Comparison of ENCODE assay signal across 27 cellular contexts in the genomic region with DNA sequence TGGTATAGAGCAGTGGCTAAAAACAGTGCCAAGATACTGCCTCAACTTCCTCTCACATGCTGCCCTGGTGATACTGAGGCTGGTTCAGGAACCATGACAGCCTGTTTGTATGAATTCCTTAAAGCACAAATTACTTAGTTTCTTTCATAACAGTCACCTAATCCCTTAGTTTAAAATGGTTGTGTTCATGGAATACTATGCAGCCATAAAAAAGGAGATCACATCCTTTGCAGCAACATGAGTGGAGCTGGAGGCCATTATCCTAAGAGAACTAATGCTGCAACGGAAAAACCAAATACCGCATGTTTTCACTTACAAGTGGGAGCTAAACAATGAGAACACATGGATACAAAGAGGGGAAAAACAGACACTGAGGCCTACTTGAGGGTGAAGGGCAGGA. TPM values are rescaled to one million over a fixed set of nuclear protein-coding genes. Genes with fewer than 3 reads are reported as not detected.
DNase-seq lines count a peak whose midpoint lies in the region; ATAC-seq, FAIRE-seq and TF ChIP-seq lines count a peak whose summit lies in the region.
"Had no signal": no experiment of that assay in that cellular context is flagged by ENCODE, and none has a peak within 500 bp of the region (broad histone marks: within the 10 kb centered on the region; RNA-seq: fewer than 3 reads in every experiment).

No MANE protein-coding gene starts in this region.

- FAIRE-seq in GM19239 (lab: Jason Lieb, UNC) (peak; percentile 55), K562 (lab: Jason Lieb, UNC) (no peak), endothelial cell of umbilical vein (lab: Jason Lieb, UNC) (peak; percentile 63)
- FAIRE-seq: D721Med, G401.6, GM12892, GM18507 had no signal

- peaks cover 12% of the 10 kb centered on the region; the same call in 1 of the 3 replicates for H3K36me3 ChIP-seq in K562 (ENCODE audit: control insufficient read depth, insufficient read depth, low read length)
- peaks cover 0 to 10% of the 10 kb centered on the region in 2 experiments for H3K36me3 ChIP-seq in endothelial cell of umbilical vein (ENCODE audit: control insufficient read depth in 2 of 2, extremely low read depth in 1 of 2, insufficient read depth in 2 of 2, low read length in 2 of 2)
- H3K36me3 ChIP-seq in uterus = no peaks in the 10 kb centered on the region
- H3K36me3 ChIP-seq: BE2C had no signal

- H3K9me3 ChIP-seq in K562 (replicated peaks; ENCODE audit: control insufficient read depth, insufficient read depth, low read depth, low read length) (no peaks in the 10 kb centered on the region), endothelial cell of umbilical vein (replicated peaks; ENCODE audit: control insufficient read depth, insufficient read depth, low read length) (no peaks in the 10 kb centered on the region), uterus (peaks cover 0 to 5% of the 10 kb centered on the region in 2 donors)
- H3K9me3 ChIP-seq: Caco-2 had no signal

- no peaks in the 10 kb centered on the region for H3K4me1 Mint-ChIP-seq in T-helper 2 cell treated with Interferon-gamma antibody and Interleukin-4, amounts not matched to agents 5 μg/mL and 100 μg/mL, for 36 hours (ENCODE audit: low read depth)
- no peaks in the 10 kb centered on the region for H3K4me1 Mint-ChIP-seq in chondrocyte (ENCODE audit: low read depth)

- peaks cover 18% of the 10 kb centered on the region for H3K9me3 Mint-ChIP-seq in T-helper 2 cell treated with Interferon-gamma antibody and Interleukin-4, amounts not matched to agents 5 μg/mL and 100 μg/mL, for 36 hours
- H3K9me3 Mint-ChIP-seq in chondrocyte (ENCODE audit: low read depth) = peaks cover 7% of the 10 kb centered on the region
- H3K9me3 Mint-ChIP-seq: CD8-positive, alpha-beta memory T cell had no signal

- no peak for DNase-seq in T-helper 2 cell treated with Interferon-gamma antibody and Interleukin-4, amounts not matched to agents 5 μg/mL and 100 μg/mL, for 36 hours (ENCODE audit: low spot score)
- DNase-seq in T-helper 2 cell (no peak), GM19239 (ENCODE audit: insufficient read length, low spot score) (no peak), K562 (ENCODE audit: extremely low read depth in 1 of 4, low spot score in 3 of 4) (no peak), endothelial cell of umbilical vein (ENCODE audit: low read depth, low spot score) (no peak), chondrocyte (ENCODE audit: low spot score) (no peak), COR-L47 (lab: John Stamatoyannopoulos, UW) (no peak), uterus (no peak)
- DNase-seq: ACHN; BE2C; C1 segment of cervical spinal cord; Caco-2; Calu3; CD4-positive, alpha-beta memory T cell; CD4-positive, CD25-positive, alpha-beta regulatory T cell; CD8-positive, alpha-beta memory T cell; DMS79 treated with DMSO at 0.1 percent for 48 hours; GF-D8 had no signal

- H3K79me2 ChIP-seq in K562 (ENCODE audit: control insufficient read depth, insufficient read depth, low read length) (no peaks in the 10 kb centered on the region), endothelial cell of umbilical vein (ENCODE audit: control insufficient read depth, insufficient read depth, low read length) (no peaks in the 10 kb centered on the region)

- no peak overlapping the region for H3K27ac ChIP-seq in K562 (ENCODE audit: extremely low read depth, low read depth, low read length)
- no peak overlapping the region for H3K27ac ChIP-seq in endothelial cell of umbilical vein (ENCODE audit: insufficient read depth, low read depth, low read length)
- no peak overlapping the region for H3K27ac ChIP-seq in uterus
- H3K27ac ChIP-seq: 22Rv1, BLaER1 had no signal

- no peak overlapping the region for H3K4me3 Mint-ChIP-seq in T-helper 2 cell treated with Interferon-gamma antibody and Interleukin-4, amounts not matched to agents 5 μg/mL and 100 μg/mL, for 36 hours
- H3K4me3 Mint-ChIP-seq in chondrocyte (ENCODE audit: unreplicated experiment) = no peak overlapping the region
- H3K4me3 Mint-ChIP-seq: CD14-positive monocyte; CD4-positive, alpha-beta memory T cell; CD4-positive, CD25-positive, alpha-beta regulatory T cell; CD8-positive, alpha-beta memory T cell had no signal

- TF ChIP-seq RAD21 in K562 (CRISPR knock-in tag; conservative IDR thresholded peaks at IDR 0.05 in 1 of 2, IDR thresholded peaks at IDR 0.05 in 1 of 2) = no peak

- in situ Hi-C loops in K562 (cut with MboI) = no loop called here

- no peaks in the 10 kb centered on the region for H3K27me3 ChIP-seq in K562 (ENCODE audit: control insufficient read depth in 2 of 2, insufficient read depth in 2 of 2, low read length in 2 of 2)
- no peaks in the 10 kb centered on the region for H3K27me3 ChIP-seq in endothelial cell of umbilical vein (ENCODE audit: control insufficient read depth in 2 of 2, insufficient read depth in 2 of 2, low read length in 2 of 2)
- H3K27me3 ChIP-seq in uterus = no peaks in the 10 kb centered on the region
- H3K27me3 ChIP-seq: BE2C, BLaER1 had no signal

- H3K4me1 ChIP-seq in K562 (replicated peaks in 1 of 2; ENCODE audit: control insufficient read depth in 2 of 2, insufficient read depth in 2 of 2, low read length in 2 of 2) (no peaks in the 10 kb centered on the region; a peak in 1 of 5 replicates), endothelial cell of umbilical vein (ENCODE audit: control insufficient read depth, extremely low read depth, insufficient read depth, low read length) (no peaks in the 10 kb centered on the region), uterus (no peaks in the 10 kb centered on the region)
- H3K4me1 ChIP-seq: BE2C, BLaER1, Caco-2 had no signal

- H3K4me2 ChIP-seq in K562 (ENCODE audit: insufficient read depth, low read length) (no peak overlapping the region), endothelial cell of umbilical vein (ENCODE audit: insufficient read depth, low read length) (no peak overlapping the region)
- H3K4me2 ChIP-seq: BLaER1 had no signal

- no peak for ATAC-seq in K562

- no peak overlapping the region for H2AFZ ChIP-seq in K562 (ENCODE audit: low read depth, low read length)
- H2AFZ ChIP-seq in endothelial cell of umbilical vein (ENCODE audit: low read depth, low read length) = no peak overlapping the region

- peaks cover 36% of the 10 kb centered on the region for H3K36me3 Mint-ChIP-seq in T-helper 2 cell treated with Interferon-gamma antibody and Interleukin-4, amounts not matched to agents 5 μg/mL and 100 μg/mL, for 36 hours (ENCODE audit: low read depth)
- H3K36me3 Mint-ChIP-seq in chondrocyte (ENCODE audit: low read depth) = peaks cover 2% of the 10 kb centered on the region

- H3K9ac ChIP-seq in K562 (ENCODE audit: insufficient read depth in 1 of 2, low read depth in 2 of 2, low read length in 2 of 2) (no peak overlapping the region), endothelial cell of umbilical vein (replicated peaks; ENCODE audit: extremely low read depth, insufficient read depth, low read length) (no peak overlapping the region)
- H3K9ac ChIP-seq: BLaER1 had no signal

- POLR2A ChIA-PET in K562 (lab: Yijun Ruan, JAX) (interaction anchor here (0.7 to 1.0 kb wide), 2 partner anchors 8 to 10 kb away, joined by 3 read pairs; no protein-coding TSS in a partner anchor), endothelial cell of umbilical vein (lab: Charles Lee) (interaction anchor here (0.7 kb wide), 1 partner anchor 58 kb away, joined by 3 read pairs; no protein-coding TSS in a partner anchor)

- CTCF ChIA-PET in K562 (lab: Yijun Ruan, JAX; ENCODE audit: low intra/inter-chr PET ratio) = no interaction called here
- CTCF ChIA-PET in endothelial cell of umbilical vein (lab: Charles Lee) = no interaction called here

- no TSS peak for BruUV-seq in K562 (replicated peaks; lab: Mats Ljungman, UMichigan)
- BruUV-seq in endothelial cell of umbilical vein (replicated peaks; lab: Mats Ljungman, UMichigan) = no TSS peak

- H3K4me3 ChIP-seq in K562 = no peak overlapping the region
- H3K4me3 ChIP-seq in endothelial cell of umbilical vein (replicated peaks in 1 of 3; ENCODE audit: insufficient read depth in 1 of 3, low read depth in 1 of 3, low read length in 3 of 3) = no peak overlapping the region
- H3K4me3 ChIP-seq in uterus = no peak overlapping the region
- H3K4me3 ChIP-seq: BLaER1 had no signal

- dilution Hi-C loops in endothelial cell of umbilical vein (cut with MboI; ENCODE audit: extremely low pct_ligation_motif_present, low sequenced_read_pairs) = no loop called here

- H4K20me1 ChIP-seq in K562 (replicated peaks; ENCODE audit: control insufficient read depth, insufficient read depth, low read length) = no peaks in the 10 kb centered on the region
- H4K20me1 ChIP-seq in endothelial cell of umbilical vein (replicated peaks; ENCODE audit: control insufficient read depth, extremely low read depth, insufficient read depth, low read length) = no peaks in the 10 kb centered on the region
- H4K20me1 ChIP-seq: BLaER1 had no signal

- H3K27me3 Mint-ChIP-seq in T-helper 2 cell treated with Interferon-gamma antibody and Interleukin-4, amounts not matched to agents 5 μg/mL and 100 μg/mL, for 36 hours (ENCODE audit: low read depth) = no peaks in the 10 kb centered on the region
- no peaks in the 10 kb centered on the region for H3K27me3 Mint-ChIP-seq in chondrocyte (ENCODE audit: low read depth)
- H3K27me3 Mint-ChIP-seq: CD4-positive, alpha-beta memory T cell; CD4-positive, CD25-positive, alpha-beta regulatory T cell; CD8-positive, alpha-beta memory T cell had no signal

- 62% methylated on average over 2 of the region's 2 CpGs for WGBS in K562 (ENCODE audit: insufficient coverage, low coverage, missing lambda C conversion rate)

- H3K27ac Mint-ChIP-seq in T-helper 2 cell treated with Interferon-gamma antibody and Interleukin-4, amounts not matched to agents 5 μg/mL and 100 μg/mL, for 36 hours = peak overlapping the region; percentile 3
- no peak overlapping the region for H3K27ac Mint-ChIP-seq in chondrocyte (ENCODE audit: unreplicated experiment)
- H3K27ac Mint-ChIP-seq: CD4-positive, alpha-beta memory T cell; CD4-positive, CD25-positive, alpha-beta regulatory T cell had no signal

- H3K9me1 ChIP-seq in K562 (ENCODE audit: control insufficient read depth, insufficient read depth, low read length) (no peaks in the 10 kb centered on the region), endothelial cell of umbilical vein (replicated peaks; ENCODE audit: control insufficient read depth, extremely low read depth, insufficient read depth, low read length) (no peaks in the 10 kb centered on the region)

- intact Hi-C loops in K562 (cut with micrococcal nuclease) = no loop called here
- intact Hi-C loops in endothelial cell of umbilical vein (cut with micrococcal nuclease) = no loop called here
- intact Hi-C loops in uterus (cut with DNase I; ENCODE audit: low total_unique reads) = no loop called here

- TF ChIP-seq CTCF in K562 (IDR thresholded peaks at IDR 0.05 in 2 of 3, conservative IDR thresholded peaks at IDR 0.05 in 1 of 3; ENCODE audit: insufficient read depth in 2 of 3, low read depth in 1 of 3, low read length in 3 of 3) = no peak
- no peak for TF ChIP-seq CTCF in endothelial cell of umbilical vein (IDR thresholded peaks at IDR 0.05; ENCODE audit: extremely low read depth in 1 of 2, insufficient read depth in 1 of 2, low read depth in 1 of 2, low read length in 2 of 2)
- TF ChIP-seq CTCF in chondrocyte (IDR thresholded peaks at IDR 0.05) = no peak
- TF ChIP-seq CTCF in uterus (IDR thresholded peaks at IDR 0.05) = no peak

- TF ChIP-seq POLR2A in K562 (conservative IDR thresholded peaks at IDR 0.05) (no peak), endothelial cell of umbilical vein (IDR thresholded peaks at IDR 0.05; ENCODE audit: low read depth, low read length) (no peak), uterus (IDR thresholded peaks at IDR 0.05) (no peak)

- no peak for TF ChIP-seq EP300 in K562 (IDR thresholded peaks at IDR 0.05; ENCODE audit: low read length)

RNA-seq across cellular contexts. Expression of a gene that starts 21.8 kb away (rescaled TPM):
- 20.6 and 74.4 TPM in 2 replicates for total RNA-seq in K562 (2011; cell fraction: chromatin; rRNA removed; ENCODE audit: low replicate concordance)
- 10.7 and 15.1 TPM in 2 replicates for total RNA-seq in K562 (2011; cell fraction: nucleolus; rRNA removed)
- total RNA-seq in K562 (2011; cell fraction: nucleoplasm; rRNA removed) = 20.2 and 22.8 TPM in 2 replicates
- 18.9 and 22.2 TPM in 2 replicates for total RNA-seq in K562 (2014; rRNA removed)
- total RNA-seq in K562 (2014; rRNA removed; fragmentation: Illumina TruSeq; extraction: Trizol) = 32.8 and 33.9 TPM in 2 replicates
- 25.8 and 28.8 TPM in 2 replicates for total RNA-seq in K562 (2015; rRNA removed; fragmentation: Illumina TruSeq; extraction: Trizol)
- total RNA-seq in K562 (2021) = 22.9 and 24.0 TPM in 2 replicates
- polyA plus RNA-seq in K562 (2011; rRNA removed) = 37.5 and 38.6 TPM in 2 replicates
- 4.0 and 9.8 TPM in 2 replicates for polyA plus RNA-seq in K562 (2011; cell fraction: cytosol; rRNA removed)
- 41.6 and 58.9 TPM in 2 replicates for polyA plus RNA-seq in K562 (2011; cell fraction: nucleus; rRNA removed)
- polyA plus RNA-seq in K562 (2012) = 22.2 and 23.9 TPM in 2 replicates
- polyA plus RNA-seq in K562 (2014; fragmentation: Illumina TruSeq; extraction: Trizol) = 21.6 and 25.0 TPM in 2 replicates
- polyA plus RNA-seq in K562 (2014; fragmentation: Nextera tagmentation; extraction: Ambion mirVana) = 10 to 100 TPM; 12.2 to 18.1 TPM
- polyA plus RNA-seq in K562 (2014; rRNA removed) = 19.2 and 32.9 TPM in 2 replicates
- 45.8 and 63.5 TPM in 2 replicates for polyA minus RNA-seq in K562 (2011; rRNA and poly(A)+ RNA removed)
- polyA minus RNA-seq in K562 (2011; cell fraction: cytosol; rRNA and poly(A)+ RNA removed) = 13.9 and 14.1 TPM in 2 replicates
- 17.5 and 36.4 TPM in 2 replicates for polyA minus RNA-seq in K562 (2011; cell fraction: nucleus; rRNA and poly(A)+ RNA removed)
- total RNA-seq in endothelial cell of umbilical vein = 14.6 and 19.7 TPM in 2 replicates
- polyA plus RNA-seq in endothelial cell of umbilical vein = 3.3 and 3.7 TPM in 2 replicates
- polyA plus RNA-seq in endothelial cell of umbilical vein (2011; cell fraction: cytosol; rRNA removed) = 5.8 and 7.0 TPM in 2 replicates
- 13.3 and 20.5 TPM in 2 replicates for polyA plus RNA-seq in endothelial cell of umbilical vein (2011; cell fraction: nucleus; rRNA removed)
- 11.7 and 15.7 TPM in 2 replicates for polyA plus RNA-seq in endothelial cell of umbilical vein (2012)
- 4.4 and 5.8 TPM in 2 replicates for polyA minus RNA-seq in endothelial cell of umbilical vein
- polyA minus RNA-seq in endothelial cell of umbilical vein (2011; cell fraction: cytosol; rRNA and poly(A)+ RNA removed) = 14.7 TPM
- 6.6 and 7.7 TPM in 2 replicates for polyA minus RNA-seq in endothelial cell of umbilical vein (2011; cell fraction: nucleus; rRNA and poly(A)+ RNA removed)
- total RNA-seq in chondrocyte = 13.3 to 19.2 TPM (median 13.9 TPM) in 3 replicates
- 10 to 100 TPM in 3 of 4 donors, 1 to 10 TPM in 1; 8.5 to 43.6 (median 34.6) TPM for total RNA-seq in uterus

RNA-seq across cellular contexts. Expression of a gene that starts 36.6 kb away (rescaled TPM):
- 73.7 and 86.6 TPM in 2 replicates for total RNA-seq in K562 (2011; cell fraction: chromatin; rRNA removed; ENCODE audit: low replicate concordance)
- total RNA-seq in K562 (2011; cell fraction: nucleolus; rRNA removed) = 95.9 and 106 TPM in 2 replicates
- total RNA-seq in K562 (2011; cell fraction: nucleoplasm; rRNA removed) = 91.3 and 109 TPM in 2 replicates
- total RNA-seq in K562 (2014; rRNA removed) (56.1 and 59.2 TPM in 2 replicates), K562 (2014; rRNA removed; fragmentation: Illumina TruSeq; extraction: Trizol) (34.4 and 37.9 TPM in 2 replicates), K562 (2015; rRNA removed; fragmentation: Illumina TruSeq; extraction: Trizol) (49.0 and 50.9 TPM in 2 replicates), K562 (2021) (71.7 and 82.7 TPM in 2 replicates), endothelial cell of umbilical vein (108 and 123 TPM in 2 replicates), chondrocyte (119 to 136 TPM (median 123 TPM) in 3 replicates), uterus (100 to 1,000 TPM in 2 of 4 donors, 10 to 100 TPM in 2; 67.6 to 136 (median 99.5) TPM)
- polyA plus RNA-seq in K562 (2011; rRNA removed) (42.9 and 52.4 TPM in 2 replicates), K562 (2014; fragmentation: Illumina TruSeq; extraction: Trizol) (44.5 and 50.6 TPM in 2 replicates), K562 (2014; fragmentation: Nextera tagmentation; extraction: Ambion mirVana) (1 to 10 TPM; 3.9 to 5.1 TPM), K562 (2014; rRNA removed) (64.2 and 72.6 TPM in 2 replicates), endothelial cell of umbilical vein (126 and 153 TPM in 2 replicates)
- polyA plus RNA-seq in K562 (2011; cell fraction: cytosol; rRNA removed) = 63.9 and 119 TPM in 2 replicates
- polyA plus RNA-seq in K562 (2011; cell fraction: nucleus; rRNA removed) = 59.1 and 67.4 TPM in 2 replicates
- polyA plus RNA-seq in K562 (2012) = 75.0 and 92.9 TPM in 2 replicates
- 36.0 and 42.1 TPM in 2 replicates for polyA minus RNA-seq in K562 (2011; rRNA and poly(A)+ RNA removed)
- polyA minus RNA-seq in K562 (2011; cell fraction: cytosol; rRNA and poly(A)+ RNA removed) = 40.6 and 47.7 TPM in 2 replicates
- polyA minus RNA-seq in K562 (2011; cell fraction: nucleus; rRNA and poly(A)+ RNA removed) = 18.3 and 30.5 TPM in 2 replicates
- polyA plus RNA-seq in endothelial cell of umbilical vein (2011; cell fraction: cytosol; rRNA removed) = 83.5 and 99.1 TPM in 2 replicates
- 54.0 and 56.7 TPM in 2 replicates for polyA plus RNA-seq in endothelial cell of umbilical vein (2011; cell fraction: nucleus; rRNA removed)
- polyA plus RNA-seq in endothelial cell of umbilical vein (2012) = 59.8 and 70.3 TPM in 2 replicates
- 80.6 and 100 TPM in 2 replicates for polyA minus RNA-seq in endothelial cell of umbilical vein
- 49.0 TPM for polyA minus RNA-seq in endothelial cell of umbilical vein (2011; cell fraction: cytosol; rRNA and poly(A)+ RNA removed)
- polyA minus RNA-seq in endothelial cell of umbilical vein (2011; cell fraction: nucleus; rRNA and poly(A)+ RNA removed) = 31.9 and 43.9 TPM in 2 replicates

RNA-seq across cellular contexts. Expression of a gene that starts 59.7 kb away (rescaled TPM):
- total RNA-seq in K562 (2011; cell fraction: chromatin; rRNA removed; ENCODE audit: low replicate concordance) = 0.16 TPM in 1 of 2 replicates, not detected in the other
- not detected in 2 replicates for total RNA-seq in K562 (2011; cell fraction: nucleolus; rRNA removed)
- not detected in 2 replicates for total RNA-seq in K562 (2011; cell fraction: nucleoplasm; rRNA removed)
- total RNA-seq in K562 (2014; rRNA removed) = 0.18 TPM in 1 of 2 replicates, not detected in the other
- total RNA-seq in K562 (2014; rRNA removed; fragmentation: Illumina TruSeq; extraction: Trizol) = 0.07 TPM in 1 of 2 replicates, not detected in the other
- 0.15 TPM in 1 of 2 replicates, not detected in the other for total RNA-seq in K562 (2015; rRNA removed; fragmentation: Illumina TruSeq; extraction: Trizol)
- 0.13 TPM in 1 of 2 replicates, not detected in the other for total RNA-seq in K562 (2021)
- polyA plus RNA-seq in K562 (2011; rRNA removed) = not detected in 2 replicates
- polyA plus RNA-seq in K562 (2011; cell fraction: cytosol; rRNA removed) = not detected in 2 replicates
- 0.13 TPM in 1 of 2 replicates, not detected in the other for polyA plus RNA-seq in K562 (2011; cell fraction: nucleus; rRNA removed)
- 0.15 and 0.27 TPM in 2 replicates for polyA plus RNA-seq in K562 (2012)
- 0.04 TPM in 1 of 2 replicates, not detected in the other for polyA plus RNA-seq in K562 (2014; fragmentation: Illumina TruSeq; extraction: Trizol)
- not detected for polyA plus RNA-seq in K562 (2014; fragmentation: Nextera tagmentation; extraction: Ambion mirVana)
- 0.22 TPM in 1 of 2 replicates, not detected in the other for polyA plus RNA-seq in K562 (2014; rRNA removed)
- polyA minus RNA-seq in K562 (2011; rRNA and poly(A)+ RNA removed) = not detected in 2 replicates
- polyA minus RNA-seq in K562 (2011; cell fraction: cytosol; rRNA and poly(A)+ RNA removed) = not detected in 2 replicates
- not detected in 2 replicates for polyA minus RNA-seq in K562 (2011; cell fraction: nucleus; rRNA and poly(A)+ RNA removed)
- not detected in 2 replicates for total RNA-seq in endothelial cell of umbilical vein
- polyA plus RNA-seq in endothelial cell of umbilical vein = not detected in 2 replicates
- not detected in 2 replicates for polyA plus RNA-seq in endothelial cell of umbilical vein (2011; cell fraction: cytosol; rRNA removed)
- not detected in 2 replicates for polyA plus RNA-seq in endothelial cell of umbilical vein (2011; cell fraction: nucleus; rRNA removed)
- polyA plus RNA-seq in endothelial cell of umbilical vein (2012) = not detected in 2 replicates
- polyA minus RNA-seq in endothelial cell of umbilical vein = not detected in 2 replicates
- polyA minus RNA-seq in endothelial cell of umbilical vein (2011; cell fraction: cytosol; rRNA and poly(A)+ RNA removed) = not detected
- not detected in 2 replicates for polyA minus RNA-seq in endothelial cell of umbilical vein (2011; cell fraction: nucleus; rRNA and poly(A)+ RNA removed)
- total RNA-seq in chondrocyte = not detected in 3 replicates
- total RNA-seq in uterus = 1 to 10 TPM in 1 of 4 donors, not detected in 3; 2.9 TPM
- total RNA-seq: A673; Calu3; CD4-positive, alpha-beta memory T cell; CD4-positive, CD25-positive, alpha-beta regulatory T cell had no signal
- polyA plus RNA-seq: AG04450; CD4-positive, alpha-beta memory T cell; CD8-positive, alpha-beta memory T cell had no signal
